In genomic region chr11:120576606-120577005, GRCh38 we compare ENCODE assay signal across 25 cellular contexts.
DNase-seq lines count a peak whose midpoint lies in the region; ATAC-seq, FAIRE-seq and TF ChIP-seq lines count a peak whose summit lies in the region.
"Had no signal": no experiment of that assay in that cellular context is flagged by ENCODE, and none has a peak within 500 bp of the region (broad histone marks: within the 10 kb centered on the region; RNA-seq: fewer than 3 reads in every experiment).

No MANE protein-coding gene starts in this region.

- H3K4me3 Mint-ChIP-seq in stimulated activated naive CD8-positive, alpha-beta T cell treated with anti-CD3 and anti-CD28 coated beads, Interleukin-15, amount 100 ng/mL, for 72 hours: no peak overlapping the region
- H3K4me3 Mint-ChIP-seq: B cell; CD14-positive monocyte; CD4-positive, alpha-beta memory T cell; CD4-positive, CD25-positive, alpha-beta regulatory T cell; CD8-positive, alpha-beta memory T cell had no signal

- no peaks in the 10 kb centered on the region for H3K4me1 ChIP-seq in kidney (ENCODE audit: control insufficient read depth in 1 of 2, insufficient read depth in 1 of 2, low read depth in 1 of 2, low read length in 2 of 2)
- H3K4me1 ChIP-seq: A549 had no signal

- H3K4me1 Mint-ChIP-seq in stimulated activated naive CD8-positive, alpha-beta T cell treated with anti-CD3 and anti-CD28 coated beads, Interleukin-15, amount 100 ng/mL, for 72 hours: peaks cover 19% of the 10 kb centered on the region
- H3K4me1 Mint-ChIP-seq: B cell; CD4-positive, alpha-beta memory T cell; CD4-positive, CD25-positive, alpha-beta regulatory T cell; CD8-positive, alpha-beta memory T cell had no signal

- no peak overlapping the region for H3K4me3 ChIP-seq in bronchial epithelial cell (ENCODE audit: low read depth, low read length)
- no peak overlapping the region for H3K4me3 ChIP-seq in kidney (ENCODE audit: low read length in 2 of 2)
- H3K4me3 ChIP-seq: A549; BLaER1 treated with 17β-estradiol and CSF1 and Interleukin-3, amounts not matched to agents 10 nM and 100 nM; GM12878 had no signal

- no peak overlapping the region for H3K27ac ChIP-seq in kidney (ENCODE audit: low read depth in 2 of 2, low read length in 2 of 2)
- H3K27ac ChIP-seq: 22Rv1; A549; BLaER1 treated with 17β-estradiol and CSF1 and Interleukin-3, amounts not matched to agents 10 nM and 100 nM had no signal

- no peaks in the 10 kb centered on the region for H3K9me3 ChIP-seq in kidney (ENCODE audit: control insufficient read depth in 1 of 2, low read length in 2 of 2)
- H3K9me3 ChIP-seq: A549; BLaER1 treated with 17β-estradiol and CSF1 and Interleukin-3, amounts not matched to agents 10 nM and 100 nM had no signal

- peaks cover 49% of the 10 kb centered on the region for H3K27me3 Mint-ChIP-seq in stimulated activated naive CD8-positive, alpha-beta T cell treated with anti-CD3 and anti-CD28 coated beads, Interleukin-15, amount 100 ng/mL, for 72 hours

- intact Hi-C loops in kidney (cut with DNase I): no loop called here

- FAIRE-seq in bronchial epithelial cell (lab: Jason Lieb, UNC) (peak; percentile 40), kidney (lab: Jason Lieb, UNC) (no peak)
- FAIRE-seq: A549, GM12878, GM12892, GM18507 had no signal

- ATAC-seq in stimulated activated naive CD8-positive, alpha-beta T cell treated with anti-CD3 and anti-CD28 coated beads, Interleukin-15, amount 100 ng/mL, for 72 hours: no peak
- ATAC-seq: A549, GM12878 had no signal

- peak; percentile 36 for DNase-seq in activated effector memory CD4-positive, alpha-beta T cell treated with anti-CD3 and anti-CD28 coated beads, Interleukin-2, amount 50 U/mL, for 16 hours
- DNase-seq in activated effector memory CD4-positive, alpha-beta T cell treated with Interleukin-2 at 50 U/mL for 16 hours: no peak
- DNase-seq in bronchial epithelial cell (ENCODE audit: low read depth) (no peak), kidney (peak; percentile 26)
- no peak for DNase-seq in activated CD8-positive, alpha-beta memory T cell treated with anti-CD3 and anti-CD28 coated beads, Interleukin-2, amount 50 U/mL, for 48 hours
- no peak for DNase-seq in stimulated activated naive CD8-positive, alpha-beta T cell treated with anti-CD3 and anti-CD28 coated beads, Interleukin-15, amount 100 ng/mL, for 72 hours
- DNase-seq: AML-193; CD4-positive, alpha-beta memory T cell; CD4-positive, CD25-positive, alpha-beta regulatory T cell; CD8-positive, alpha-beta memory T cell; DMS 273 treated with DMSO at 0.1 percent for 48 hours; DMS153; DMS53; DMS79; DND-41; EL; GDM1 had no signal

- H3K36me3 ChIP-seq in bronchial epithelial cell (ENCODE audit: control insufficient read depth, insufficient read depth, low read length) (no peaks in the 10 kb centered on the region), kidney (ENCODE audit: control insufficient read depth in 1 of 2, insufficient read depth in 2 of 2, low read length in 2 of 2) (no peaks in the 10 kb centered on the region)
- H3K36me3 ChIP-seq: BLaER1 treated with 17β-estradiol and CSF1 and Interleukin-3, amounts not matched to agents 10 nM and 100 nM had no signal

- peaks cover 2% of the 10 kb centered on the region for H3K27me3 ChIP-seq in bronchial epithelial cell (ENCODE audit: control insufficient read depth, insufficient read depth, low read length)
- H3K27me3 ChIP-seq: BLaER1 treated with 17β-estradiol and CSF1 and Interleukin-3, amounts not matched to agents 10 nM and 100 nM had no signal

- TF ChIP-seq CTCF in bronchial epithelial cell (IDR thresholded peaks at IDR 0.05; ENCODE audit: insufficient read depth, low read length, severe bottlenecking) (no peak), kidney (IDR thresholded peaks at IDR 0.05; ENCODE audit: borderline replicate concordance, extremely low read depth, insufficient read depth) (no peak)

- no peak overlapping the region for H3K27ac Mint-ChIP-seq in stimulated activated naive CD8-positive, alpha-beta T cell treated with anti-CD3 and anti-CD28 coated beads, Interleukin-15, amount 100 ng/mL, for 72 hours
- H3K27ac Mint-ChIP-seq: B cell; CD14-positive monocyte; CD4-positive, alpha-beta memory T cell; CD8-positive, alpha-beta memory T cell had no signal

- no peaks in the 10 kb centered on the region for H3K9me3 Mint-ChIP-seq in stimulated activated naive CD8-positive, alpha-beta T cell treated with anti-CD3 and anti-CD28 coated beads, Interleukin-15, amount 100 ng/mL, for 72 hours
- H3K9me3 Mint-ChIP-seq: CD4-positive, alpha-beta memory T cell; CD8-positive, alpha-beta memory T cell had no signal

- H3K9ac ChIP-seq in kidney (ENCODE audit: low read length in 2 of 2): no peak overlapping the region
- H3K9ac ChIP-seq: BLaER1 treated with 17β-estradiol and CSF1 and Interleukin-3, amounts not matched to agents 10 nM and 100 nM had no signal

Comparison
In these comparisons a context has a peak if more than half of its experiments do, and no peak if none do; other contexts are left out.
1. DNase-seq: peak in activated effector memory CD4-positive, alpha-beta T cell treated with anti-CD3 and anti-CD28 coated beads, Interleukin-2, amount 50 U/mL, for 16 hours (single experiment) and kidney (single experiment); none in activated effector memory CD4-positive, alpha-beta T cell treated with Interleukin-2 at 50 U/mL for 16 hours (single experiment), bronchial epithelial cell (single experiment), activated CD8-positive, alpha-beta memory T cell treated with anti-CD3 and anti-CD28 coated beads, Interleukin-2, amount 50 U/mL, for 48 hours (single experiment) and stimulated activated naive CD8-positive, alpha-beta T cell treated with anti-CD3 and anti-CD28 coated beads, Interleukin-15, amount 100 ng/mL, for 72 hours (0 of 2).